In genomic region chr19:16495982-16496612, GRCh38 we compare ENCODE assay signal across 8 cellular contexts. TPM values are rescaled to one million over a fixed set of nuclear protein-coding genes. Genes with fewer than 3 reads are reported as not detected.
A peak's percentile ranks its signal among the peaks of the same experiment; 100 is the strongest.
DNase-seq lines count a peak whose midpoint lies in the region; ATAC-seq and TF ChIP-seq lines count a peak whose summit lies in the region.

Gene C19orf44 (plus strand): TSS chr19:16496394. CDS start chr19:16500793, 4,399 bp downstream.
Gene CALR3 (minus strand): TSS chr19:16496167. CDS start chr19:16496129, 38 bp downstream.

- no peaks in the 10 kb centered on the region for H3K27me3 ChIP-seq in upper lobe of right lung

- peak within 1 kb of the TSS; percentile 80 for H3K27ac ChIP-seq in upper lobe of right lung

- H3K36me3 ChIP-seq in upper lobe of right lung: no peaks in the 10 kb centered on the region

- ATAC-seq in HG02884 (IDR thresholded peaks at IDR 0.05; ENCODE audit: unreplicated experiment): peak; percentile 93
- peak; percentile 100 for ATAC-seq in left cardiac atrium
- ATAC-seq in upper lobe of right lung: peak; percentile 100

- peak; percentile 14 for TF ChIP-seq CTCF in upper lobe of right lung (IDR thresholded peaks at IDR 0.05)

- intact Hi-C loops in left cardiac atrium (cut with DNase I): no loop called here
- intact Hi-C loops in posterior vena cava (cut with DNase I): no loop called here
- intact Hi-C loops in upper lobe of right lung (cut with DNase I): no loop called here

- TF ChIP-seq POLR2A in GM15510 (IDR thresholded peaks at IDR 0.05; ENCODE audit: borderline replicate concordance, extremely low read depth, insufficient read length): peak; percentile 73

- H3K4me3 ChIP-seq in upper lobe of right lung: peak within 1 kb of the TSS; percentile 84

- no peaks in the 10 kb centered on the region for H3K9me3 ChIP-seq in upper lobe of right lung

- DNase-seq in NCI-H146 treated with DMSO at 0.1 percent for 48 hours (lab: John Stamatoyannopoulos, UW; ENCODE audit: unreplicated experiment) (peak; percentile 88), T-helper 1 cell (peak; percentile 90 to 98 (median 95)), amygdala (lab: John Stamatoyannopoulos, UW) (peak; percentile 47 to 99 (median 97)), left cardiac atrium (peak; percentile 99), posterior vena cava (ENCODE audit: low spot score) (peak; percentile 100), upper lobe of right lung (peak; percentile 99)

- peaks cover 8% of the 10 kb centered on the region for H3K4me1 ChIP-seq in upper lobe of right lung

RNA-seq across cellular contexts. Expression of gene C19orf44, which starts in this region (rescaled TPM):
- total RNA-seq in left cardiac atrium (1 to 10 TPM; 2.4 to 3.8 TPM), posterior vena cava (1 to 10 TPM; 4.2 to 4.6 TPM), upper lobe of right lung (6.7 TPM)

RNA-seq across cellular contexts. Expression of gene CALR3, which starts in this region (rescaled TPM):
- not detected for total RNA-seq in left cardiac atrium
- total RNA-seq in posterior vena cava: not detected
- not detected for total RNA-seq in upper lobe of right lung

Comparison
In these comparisons a context has a peak if more than half of its experiments do, and no peak if none do; other contexts are left out.
1. Peak in every context shown above with its lines: DNase-seq, ATAC-seq, H3K4me3 ChIP-seq and H3K27ac ChIP-seq.